10 cellular contexts compared by ENCODE assay signal in the genomic region with DNA sequence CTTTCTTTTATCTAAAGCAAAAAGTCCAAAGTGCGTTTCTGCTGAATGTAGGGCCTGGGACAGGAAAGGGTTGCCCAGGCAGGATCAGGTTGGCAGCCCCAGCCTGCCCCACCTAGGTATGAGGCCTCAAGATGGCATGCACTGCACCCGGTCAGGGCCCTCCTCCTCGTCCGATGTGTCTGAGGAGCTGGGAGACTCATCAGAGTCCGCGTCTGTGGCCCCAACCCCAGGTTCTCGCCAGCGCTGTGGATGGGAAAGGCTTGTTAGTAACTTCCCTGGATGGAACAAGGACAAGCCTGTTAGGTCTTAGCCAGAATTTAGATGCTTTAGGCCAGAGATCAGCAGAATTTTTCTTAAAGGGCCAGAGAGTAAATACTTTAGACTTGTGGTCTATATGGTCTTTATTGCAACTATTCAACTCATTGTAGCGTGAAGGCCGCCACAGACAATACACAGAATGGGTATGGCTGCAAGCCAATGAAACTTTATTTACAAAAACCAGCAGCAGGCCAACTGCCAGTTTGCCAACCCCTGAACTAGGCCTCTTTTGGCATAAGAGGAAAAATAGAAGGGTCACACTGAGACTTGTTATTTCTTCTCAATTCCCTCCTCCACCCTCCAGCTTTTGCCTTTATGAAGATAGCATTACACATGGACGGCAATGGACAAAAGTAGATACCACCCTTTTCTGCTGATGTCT. TPM values are rescaled to one million over a fixed set of nuclear protein-coding genes. Genes with fewer than 3 reads are reported as not detected.
DNase-seq lines count a peak whose midpoint lies in the region; ATAC-seq and TF ChIP-seq lines count a peak whose summit lies in the region.
"Had no signal": no experiment of that assay in that cellular context is flagged by ENCODE, and none has a peak within 500 bp of the region (broad histone marks: within the 10 kb centered on the region; RNA-seq: fewer than 3 reads in every experiment).

No MANE protein-coding gene starts in this region.

- H3K4me3 ChIP-seq in HUES48 (ENCODE audit: low read depth, low read length): no peak overlapping the region
- no peak overlapping the region for H3K4me3 ChIP-seq in breast epithelium

- H3K27ac ChIP-seq in HUES48 (ENCODE audit: low read depth, low read length) (peak overlapping the region; percentile 9), breast epithelium (peak overlapping the region; percentile 65 to 78)

- H3K4me3 Mint-ChIP-seq in stimulated activated naive B cell treated with anti-CD40 and anti-IgM and Interleukin-4, amounts not matched to agents 10 μg/mL and 1 μg/mL and 100 μg/mL, for 72 hours: peak overlapping the region in 1 of 2 donors; percentile 4

- no peaks in the 10 kb centered on the region for H3K27me3 ChIP-seq in HUES48 (ENCODE audit: control insufficient read depth, insufficient read depth, low read length)
- no peaks in the 10 kb centered on the region for H3K27me3 ChIP-seq in breast epithelium

- H3K9me3 Mint-ChIP-seq in stimulated activated naive B cell treated with anti-CD40 and anti-IgM and Interleukin-4, amounts not matched to agents 10 μg/mL and 1 μg/mL and 100 μg/mL, for 72 hours: no peaks in the 10 kb centered on the region

- H3K4me1 ChIP-seq in HUES48 (ENCODE audit: control insufficient read depth, insufficient read depth, low read length): no peaks in the 10 kb centered on the region; the same call in 1 of the 2 replicates
- peaks cover 0 to 5% of the 10 kb centered on the region in 2 donors for H3K4me1 ChIP-seq in breast epithelium

- no peak for TF ChIP-seq CTCF in breast epithelium (IDR thresholded peaks at IDR 0.05)

- H3K36me3 ChIP-seq in HUES48 (ENCODE audit: control insufficient read depth, insufficient read depth, low read length): peaks cover 98% of the 10 kb centered on the region
- no peaks in the 10 kb centered on the region for H3K36me3 ChIP-seq in breast epithelium

- ATAC-seq in left lobe of liver: peak; percentile 46
- ATAC-seq in stimulated activated naive B cell treated with anti-CD40 and anti-IgM and Interleukin-4, amounts not matched to agents 10 μg/mL and 1 μg/mL and 100 μg/mL, for 72 hours (replicated peaks): no peak
- no peak for ATAC-seq in GM19452 (IDR thresholded peaks at IDR 0.05; ENCODE audit: unreplicated experiment)
- no peak for ATAC-seq in HG02763 (IDR thresholded peaks at IDR 0.05; ENCODE audit: unreplicated experiment)
- ATAC-seq in HG02610 (IDR thresholded peaks at IDR 0.05; ENCODE audit: unreplicated experiment): no peak

- H3K27me3 Mint-ChIP-seq in stimulated activated naive B cell treated with anti-CD40 and anti-IgM and Interleukin-4, amounts not matched to agents 10 μg/mL and 1 μg/mL and 100 μg/mL, for 72 hours: no peaks in the 10 kb centered on the region

- intact Hi-C loops in breast epithelium (cut with DNase I; ENCODE audit: low total_unique reads): no loop called here

- H3K4me1 Mint-ChIP-seq in stimulated activated naive B cell treated with anti-CD40 and anti-IgM and Interleukin-4, amounts not matched to agents 10 μg/mL and 1 μg/mL and 100 μg/mL, for 72 hours: peaks cover 10 to 13% of the 10 kb centered on the region in 2 donors

- H3K36me3 Mint-ChIP-seq in stimulated activated naive B cell treated with anti-CD40 and anti-IgM and Interleukin-4, amounts not matched to agents 10 μg/mL and 1 μg/mL and 100 μg/mL, for 72 hours: peaks cover 31 to 59% of the 10 kb centered on the region in 2 donors

- TF ChIP-seq POLR2A in breast epithelium (IDR thresholded peaks at IDR 0.05): no peak

- no peaks in the 10 kb centered on the region for H3K9me3 ChIP-seq in HUES48 (ENCODE audit: control insufficient read depth, insufficient read depth, low read length)
- no peaks in the 10 kb centered on the region for H3K9me3 ChIP-seq in breast epithelium

- H3K9ac ChIP-seq in HUES48 (ENCODE audit: low read depth, low read length): no peak overlapping the region

- no peak for DNase-seq in breast epithelium (ENCODE audit: low spot score in 2 of 2)
- no peak for DNase-seq in left lobe of liver (ENCODE audit: low spot score)
- no peak for DNase-seq in stimulated activated naive B cell treated with anti-CD40 and anti-IgM and Interleukin-4, amounts not matched to agents 10 μg/mL and 1 μg/mL and 100 μg/mL, for 72 hours
- no peak for DNase-seq in SKM-1 treated with dmso at 0.1 percent for 144 hours (lab: John Stamatoyannopoulos, UW; ENCODE audit: unreplicated experiment)
- DNase-seq: central memory CD4-positive, alpha-beta T cell; NCI-H524 had no signal

- peak overlapping the region; percentile 52 for H3K27ac Mint-ChIP-seq in stimulated activated naive B cell treated with anti-CD40 and anti-IgM and Interleukin-4, amounts not matched to agents 10 μg/mL and 1 μg/mL and 100 μg/mL, for 72 hours

RNA-seq across cellular contexts. Expression of gene PEA15, which starts 12.4 kb away (rescaled TPM):
- total RNA-seq in breast epithelium (100 to 1,000 TPM in 2 of 3 donors, 10 to 100 TPM in 1; 69.8 to 128 (median 127) TPM), left lobe of liver (11.3 TPM)

RNA-seq across cellular contexts. Expression of gene CASQ1, which starts 27.2 kb away (rescaled TPM):
- total RNA-seq in breast epithelium (under 1 TPM in 1 of 3 donors, not detected in 2; 0.59 TPM), left lobe of liver (not detected)

RNA-seq across cellular contexts. Expression of gene DCAF8, which starts 44.7 kb away (rescaled TPM):
- total RNA-seq in breast epithelium (100 to 1,000 TPM; 161 to 195 (median 161) TPM), left lobe of liver (127 TPM)
